8 cellular contexts compared by ENCODE assay signal in the genomic region with DNA sequence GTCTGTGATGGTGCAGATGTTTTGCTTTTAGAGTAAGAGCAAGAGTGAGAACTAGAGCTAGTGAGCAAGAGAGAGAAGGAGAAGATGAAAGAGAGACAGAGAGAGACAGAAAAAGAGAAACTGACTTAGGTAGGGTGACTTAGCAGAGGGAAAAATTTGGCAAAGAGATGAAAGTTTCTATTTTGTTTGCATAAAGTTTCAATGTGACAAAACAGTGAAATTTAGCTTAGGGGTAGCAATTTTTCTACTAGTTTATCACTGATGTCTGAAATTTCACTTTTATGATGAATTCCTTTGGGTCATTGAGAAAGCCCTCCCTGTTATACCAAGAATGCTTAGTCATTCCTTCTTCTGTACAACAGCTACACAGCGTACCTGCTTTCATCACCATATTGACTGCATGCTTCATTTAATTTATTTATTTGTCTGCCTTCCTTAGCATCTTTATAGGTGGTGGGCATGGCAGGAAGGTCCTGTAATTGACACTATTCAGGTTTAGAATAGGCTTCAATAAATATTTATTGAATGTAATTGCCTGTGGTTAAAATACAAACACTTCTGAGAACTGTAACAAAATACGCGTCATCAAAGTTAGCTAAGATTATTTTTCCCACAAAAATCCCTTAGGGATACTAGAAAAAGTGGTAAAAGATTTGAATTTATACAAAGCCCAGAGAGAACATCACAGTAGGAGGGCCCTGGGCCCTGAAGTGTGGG. TPM values are rescaled to one million over a fixed set of nuclear protein-coding genes. Genes with fewer than 3 reads are reported as not detected.
DNase-seq lines count a peak whose midpoint lies in the region; ATAC-seq and TF ChIP-seq lines count a peak whose summit lies in the region.

No MANE protein-coding gene starts in this region.

- no peaks in the 10 kb centered on the region for H3K36me3 ChIP-seq in CD8-positive, alpha-beta T cell (ENCODE audit: insufficient read depth, low read length)
- H3K36me3 ChIP-seq in osteoblast (ENCODE audit: insufficient read depth, low read length) = no peaks in the 10 kb centered on the region

- H3K4me1 ChIP-seq in CD8-positive, alpha-beta T cell (ENCODE audit: insufficient read depth, low read length) = peaks cover 10% of the 10 kb centered on the region
- peaks cover 16% of the 10 kb centered on the region for H3K4me1 ChIP-seq in osteoblast (ENCODE audit: insufficient read depth, low read length)

- no peaks in the 10 kb centered on the region for H3K9me3 Mint-ChIP-seq in CD8-positive, alpha-beta T cell
- H3K9me3 Mint-ChIP-seq in WTC11 = no peaks in the 10 kb centered on the region

- no peaks in the 10 kb centered on the region for H3K27me3 Mint-ChIP-seq in CD8-positive, alpha-beta T cell (ENCODE audit: low read depth)
- H3K27me3 Mint-ChIP-seq in WTC11 (ENCODE audit: low read depth) = no peaks in the 10 kb centered on the region

- no peaks in the 10 kb centered on the region for H3K36me3 Mint-ChIP-seq in CD8-positive, alpha-beta T cell
- no peaks in the 10 kb centered on the region for H3K36me3 Mint-ChIP-seq in WTC11

- POLR2A ChIA-PET in CD8-positive, alpha-beta T cell (lab: Charles Lee) = interaction anchor here (0.8 to 1.4 kb wide), 2 partner anchors 19 to 20 kb away, joined by 3 read pairs; a partner anchor contains a TSS
- POLR2A ChIA-PET in WTC11 (lab: Charles Lee) = interaction anchor here (0.6 kb wide), 1 partner anchor 117 kb away, joined by 3 read pairs; no protein-coding TSS in a partner anchor

- H2AFZ ChIP-seq in osteoblast (ENCODE audit: low read length) = peak overlapping the region; percentile 57

- intact Hi-C loops in CD8-positive, alpha-beta T cell (cut with DNase I, micrococcal nuclease) = no loop called here
- intact Hi-C loops in left colon (cut with DNase I, micrococcal nuclease) = no loop called here

- H3K9me3 ChIP-seq in CD8-positive, alpha-beta T cell (ENCODE audit: low read length) = no peaks in the 10 kb centered on the region
- no peaks in the 10 kb centered on the region for H3K9me3 ChIP-seq in osteoblast (ENCODE audit: low read depth, low read length)

- H3K27ac Mint-ChIP-seq in CD8-positive, alpha-beta T cell = peak overlapping the region; percentile 38
- H3K27ac Mint-ChIP-seq in WTC11 = peak overlapping the region; percentile 78

- DNase-seq in CD8-positive, alpha-beta T cell = no peak
- no peak for DNase-seq in WTC11 (ENCODE audit: low spot score)
- peak; percentile 78 for DNase-seq in osteoblast (ENCODE audit: insufficient read length, low spot score, missing footprints)
- DNase-seq in left colon = no peak
- no peak for DNase-seq in NCI-H2227 treated with DMSO at 0.1 percent for 48 hours (lab: John Stamatoyannopoulos, UW)
- DNase-seq in NOMO-1 treated with DMSO at 0.1 percent for 48 hours (lab: John Stamatoyannopoulos, UW; ENCODE audit: unreplicated experiment) = no peak

- peaks cover 39% of the 10 kb centered on the region for H3K4me1 Mint-ChIP-seq in CD8-positive, alpha-beta T cell (ENCODE audit: low read depth)
- peaks cover 24% of the 10 kb centered on the region for H3K4me1 Mint-ChIP-seq in WTC11

- no peaks in the 10 kb centered on the region for H3K79me2 ChIP-seq in osteoblast (ENCODE audit: insufficient read depth, low read length)

- H3K4me3 Mint-ChIP-seq in CD8-positive, alpha-beta T cell = peak overlapping the region; percentile 10
- H3K4me3 Mint-ChIP-seq in WTC11 = no peak overlapping the region

- no peak overlapping the region for H3K4me3 ChIP-seq in CD8-positive, alpha-beta T cell (ENCODE audit: low read depth, low read length)
- H3K4me3 ChIP-seq in osteoblast (ENCODE audit: insufficient read depth, low read length) = peak overlapping the region; percentile 31

- CTCF ChIA-PET in CD8-positive, alpha-beta T cell (lab: Charles Lee) = interaction anchor here (1.3 kb wide), 1 partner anchor 9 kb away, joined by 3 read pairs; no protein-coding TSS in a partner anchor
- CTCF ChIA-PET in WTC11 (lab: Charles Lee) = interaction anchor here (0.6 to 1.9 kb wide), 3 partner anchors 8 to 1061 kb away, joined by 3 to 6 read pairs (median 4); no protein-coding TSS in a partner anchor

- peak overlapping the region; percentile 76 for H3K4me2 ChIP-seq in osteoblast (ENCODE audit: insufficient read depth, low read length)

- ATAC-seq in CD8-positive, alpha-beta T cell = no peak
- ATAC-seq in GM19023 (IDR thresholded peaks at IDR 0.05; ENCODE audit: unreplicated experiment) (peak; percentile 68), HG03064 (IDR thresholded peaks at IDR 0.05; ENCODE audit: low read depth, unreplicated experiment) (peak; percentile 50), WTC11 (no peak), left colon (no peak)

- no peaks in the 10 kb centered on the region for H3K27me3 ChIP-seq in CD8-positive, alpha-beta T cell (ENCODE audit: insufficient read depth, low read length)
- H3K27me3 ChIP-seq in osteoblast (ENCODE audit: insufficient read depth, low read length) = no peaks in the 10 kb centered on the region

- no peak for TF ChIP-seq CTCF in CD8-positive, alpha-beta T cell (IDR thresholded peaks at IDR 0.05)
- TF ChIP-seq CTCF in WTC11 (IDR thresholded peaks at IDR 0.05) (no peak), osteoblast (IDR thresholded peaks at IDR 0.05; ENCODE audit: extremely low read depth, low read depth, low read length) (no peak)

- no peak overlapping the region for H3K27ac ChIP-seq in CD8-positive, alpha-beta T cell (ENCODE audit: low read depth, low read length)
- H3K27ac ChIP-seq in osteoblast (ENCODE audit: low read depth, low read length) = peak overlapping the region; percentile 74

- H4K20me1 ChIP-seq in osteoblast (ENCODE audit: insufficient read depth, low read length) = no peaks in the 10 kb centered on the region

TF ChIP-seq in WTC11, 78 proteins besides CTCF, POLR2A, EP300 and RAD21:
- TF ChIP-seq, protein P1, sequence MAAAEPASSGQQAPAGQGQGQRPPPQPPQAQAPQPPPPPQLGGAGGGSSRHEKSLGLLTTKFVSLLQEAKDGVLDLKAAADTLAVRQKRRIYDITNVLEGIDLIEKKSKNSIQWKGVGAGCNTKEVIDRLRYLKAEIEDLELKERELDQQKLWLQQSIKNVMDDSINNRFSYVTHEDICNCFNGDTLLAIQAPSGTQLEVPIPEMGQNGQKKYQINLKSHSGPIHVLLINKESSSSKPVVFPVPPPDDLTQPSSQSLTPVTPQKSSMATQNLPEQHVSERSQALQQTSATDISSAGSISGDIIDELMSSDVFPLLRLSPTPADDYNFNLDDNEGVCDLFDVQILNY (CRISPR knock-in tag; IDR thresholded peaks at IDR 0.05) = no peak
- TF ChIP-seq, protein P2, sequence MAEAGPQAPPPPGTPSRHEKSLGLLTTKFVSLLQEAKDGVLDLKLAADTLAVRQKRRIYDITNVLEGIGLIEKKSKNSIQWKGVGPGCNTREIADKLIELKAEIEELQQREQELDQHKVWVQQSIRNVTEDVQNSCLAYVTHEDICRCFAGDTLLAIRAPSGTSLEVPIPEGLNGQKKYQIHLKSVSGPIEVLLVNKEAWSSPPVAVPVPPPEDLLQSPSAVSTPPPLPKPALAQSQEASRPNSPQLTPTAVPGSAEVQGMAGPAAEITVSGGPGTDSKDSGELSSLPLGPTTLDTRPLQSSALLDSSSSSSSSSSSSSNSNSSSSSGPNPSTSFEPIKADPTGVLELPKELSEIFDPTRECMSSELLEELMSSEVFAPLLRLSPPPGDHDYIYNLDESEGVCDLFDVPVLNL (CRISPR knock-in tag; IDR thresholded peaks at IDR 0.05; ENCODE audit: borderline replicate concordance, low read depth) = no peak
- no peak for TF ChIP-seq TCF7 (CRISPR knock-in tag; IDR thresholded peaks at IDR 0.05; ENCODE audit: low read depth)

RNA-seq across cellular contexts. Expression of a gene that starts 19.9 kb away (rescaled TPM):
- 10 to 100 TPM; 23.5 to 24.8 TPM for total RNA-seq in CD8-positive, alpha-beta T cell
- total RNA-seq in WTC11 (2021) = 269 to 299 TPM (median 293 TPM) in 3 replicates
- 23.5 and 25.9 TPM in 2 replicates for total RNA-seq in osteoblast
- 100 to 1,000 TPM in 1 of 2 donors, 10 to 100 TPM in 1; 65.4 to 133 TPM for total RNA-seq in left colon

Comparison
In these comparisons a context has a peak if more than half of its experiments do, and no peak if none do; other contexts are left out.
1. ATAC-seq: peak in GM19023 (single experiment) and HG03064 (single experiment); none in CD8-positive, alpha-beta T cell (single experiment), WTC11 (single experiment) and left colon (single experiment).